ENCODE assay signal across 7 cellular contexts in the genomic region with DNA sequence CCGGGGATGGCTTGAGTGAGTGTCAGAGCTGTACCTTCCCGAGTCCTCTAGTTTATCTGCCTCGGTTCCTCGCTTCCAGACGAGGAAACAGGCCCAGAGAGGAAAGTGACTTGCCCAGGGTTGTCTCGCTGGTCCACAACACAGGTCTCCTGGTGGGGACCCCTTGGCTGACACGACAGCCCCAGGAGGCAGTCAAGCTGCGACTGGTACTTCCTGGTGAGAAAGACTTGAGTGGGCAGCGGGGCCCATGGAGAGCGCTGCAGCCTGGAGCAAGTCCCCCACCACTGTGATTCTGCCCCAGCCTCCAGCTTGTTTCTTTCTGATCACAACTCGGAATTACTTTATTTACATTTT. TPM values are rescaled to one million over a fixed set of nuclear protein-coding genes. Genes with fewer than 3 reads are reported as not detected.
DNase-seq lines count a peak whose midpoint lies in the region; ATAC-seq and TF ChIP-seq lines count a peak whose summit lies in the region.

No MANE protein-coding gene starts in this region.

- DNase-seq in colonic mucosa = peak; percentile 21

- ATAC-seq in GM19438 (IDR thresholded peaks at IDR 0.05; ENCODE audit: low read depth, unreplicated experiment) = peak; percentile 11
- peak; percentile 19 for ATAC-seq in HG03439 (IDR thresholded peaks at IDR 0.05; ENCODE audit: unreplicated experiment)
- no peak for ATAC-seq in GM19328 (IDR thresholded peaks at IDR 0.05; ENCODE audit: unreplicated experiment)
- ATAC-seq in GM18870 (IDR thresholded peaks at IDR 0.05; ENCODE audit: unreplicated experiment) = no peak
- ATAC-seq in GM19035 (IDR thresholded peaks at IDR 0.05; ENCODE audit: unreplicated experiment) = no peak

- no peaks in the 10 kb centered on the region for H3K27me3 ChIP-seq in colonic mucosa
- H3K27me3 ChIP-seq in skeletal muscle tissue (ENCODE audit: control insufficient read depth in 3 of 3, insufficient read depth in 3 of 3, low read length in 3 of 3) = peaks cover 5 to 11% (median 6%) of the 10 kb centered on the region in 3 donors

- no peaks in the 10 kb centered on the region for H3K4me1 ChIP-seq in colonic mucosa
- peaks cover 8 to 9% (median 8%) of the 10 kb centered on the region in 3 donors for H3K4me1 ChIP-seq in skeletal muscle tissue (ENCODE audit: control insufficient read depth in 3 of 3, insufficient read depth in 3 of 3, low read length in 3 of 3)

- TF ChIP-seq CTCF in colonic mucosa (IDR thresholded peaks at IDR 0.05) = no peak

- H3K4me3 ChIP-seq in colonic mucosa (no peak overlapping the region), skeletal muscle tissue (ENCODE audit: low read length in 3 of 3) (peak overlapping the region in 2 of 3 donors; percentile 72 to 75)

- intact Hi-C loops in colonic mucosa (cut with DNase I) = no loop called here

- H3K27ac ChIP-seq in colonic mucosa (no peak overlapping the region), skeletal muscle tissue (ENCODE audit: low read depth, low read length) (no peak overlapping the region)

- H3K36me3 ChIP-seq in colonic mucosa = no peaks in the 10 kb centered on the region
- no peaks in the 10 kb centered on the region for H3K36me3 ChIP-seq in skeletal muscle tissue (ENCODE audit: control insufficient read depth in 3 of 3, insufficient read depth in 3 of 3, low read length in 3 of 3)

- H3K9me3 ChIP-seq in colonic mucosa (no peaks in the 10 kb centered on the region), skeletal muscle tissue (ENCODE audit: control insufficient read depth in 3 of 3, low read length in 3 of 3) (no peaks in the 10 kb centered on the region)

- H3K9ac ChIP-seq in colonic mucosa (ENCODE audit: low read depth in 2 of 2, low read length in 2 of 2) = peak overlapping the region in 1 of 2 donors; percentile 19
- no peak overlapping the region for H3K9ac ChIP-seq in skeletal muscle tissue (ENCODE audit: low read depth in 1 of 3, low read length in 3 of 3)

RNA-seq across cellular contexts. Expression of gene CHRNA5, which starts 0.6 kb away (rescaled TPM):
- total RNA-seq in colonic mucosa (10 to 100 TPM in 1 of 2 donors, 1 to 10 TPM in 1; 9.7 to 10.3 TPM), skeletal muscle tissue (0.52 TPM)

RNA-seq across cellular contexts. Expression of gene PSMA4, which starts 24.5 kb away (rescaled TPM):
- 100 to 1,000 TPM; 160 to 212 TPM for total RNA-seq in colonic mucosa
- total RNA-seq in skeletal muscle tissue = 86.6 TPM

RNA-seq across cellular contexts. Expression of gene CHRNA3, which starts 56.1 kb away (rescaled TPM):
- total RNA-seq in colonic mucosa (1 to 10 TPM; 2.0 to 3.5 TPM), skeletal muscle tissue (not detected)

RNA-seq across cellular contexts. Expression of gene HYKK, which starts 57.3 kb away (rescaled TPM):
- total RNA-seq in colonic mucosa (1 to 10 TPM; 7.2 to 7.6 TPM), skeletal muscle tissue (3.7 TPM)

Comparison
In these comparisons a context has a peak if more than half of its experiments do, and no peak if none do; other contexts are left out.
1. ATAC-seq: peak in GM19438 (single experiment) and HG03439 (single experiment); none in GM19328 (single experiment), GM18870 (single experiment) and GM19035 (single experiment).